Comparison of ENCODE assay signal across 9 cellular contexts in genomic region chr12:50924439-50925341, GRCh38. TPM values are rescaled to one million over a fixed set of nuclear protein-coding genes. Genes with fewer than 3 reads are reported as not detected.
DNase-seq lines count a peak whose midpoint lies in the region; ATAC-seq and TF ChIP-seq lines count a peak whose summit lies in the region.
"Had no signal": no experiment of that assay in that cellular context is flagged by ENCODE, and none has a peak within 500 bp of the region (broad histone marks: within the 10 kb centered on the region; RNA-seq: fewer than 3 reads in every experiment).

No MANE protein-coding gene starts in this region.

- H2BK15ac ChIP-seq in mesendoderm (replicated peaks; ENCODE audit: low read depth): peak overlapping the region; percentile 36

- peak overlapping the region; percentile 26 for H3K4me3 ChIP-seq in BJ (ENCODE audit: low read depth, low read length)
- peak overlapping the region; percentile 74 for H3K4me3 ChIP-seq in epithelial cell of esophagus (ENCODE audit: low read length)
- H3K4me3 ChIP-seq in mesendoderm (ENCODE audit: low read length): no peak overlapping the region

- CTCF ChIA-PET in BJ (lab: Yijun Ruan, JAX): interaction anchor here (1.2 kb wide), 1 partner anchor 127 kb away, joined by 3 read pairs; no protein-coding TSS in a partner anchor

- H3K27ac ChIP-seq in mesendoderm (ENCODE audit: low read depth, low read length) (peak overlapping the region; percentile 57), temporal lobe (ENCODE audit: low read depth, low read length) (peak overlapping the region; percentile 95)

- H2BK5ac ChIP-seq in mesendoderm (ENCODE audit: low read length): no peak overlapping the region

- peaks cover 4% of the 10 kb centered on the region for H3K4me1 ChIP-seq in mesendoderm (ENCODE audit: control insufficient read depth, low read depth, low read length)

- no peak overlapping the region for H3K18ac ChIP-seq in mesendoderm (ENCODE audit: low read length)

- H3K79me1 ChIP-seq in mesendoderm (ENCODE audit: low read length): no peaks in the 10 kb centered on the region

- no peak overlapping the region for H3K23ac ChIP-seq in mesendoderm (ENCODE audit: low read length)

- H3K56ac ChIP-seq in mesendoderm (ENCODE audit: low read length): peak overlapping the region; percentile 82

- H3K4ac ChIP-seq in mesendoderm (ENCODE audit: low read depth, low read length): no peak overlapping the region

- peak overlapping the region; percentile 52 for H3K9ac ChIP-seq in mesendoderm (ENCODE audit: low read length)

- peak; percentile 50 for ATAC-seq in GM18861 (IDR thresholded peaks at IDR 0.05; ENCODE audit: unreplicated experiment)
- ATAC-seq in HG02981 (IDR thresholded peaks at IDR 0.05; ENCODE audit: unreplicated experiment): peak; percentile 80

- peak overlapping the region; percentile 81 for H4K8ac ChIP-seq in mesendoderm (ENCODE audit: low read depth, low read length)

- H2AK5ac ChIP-seq in mesendoderm (ENCODE audit: low read length): no peak overlapping the region

- H3K27me3 ChIP-seq in BJ (ENCODE audit: control insufficient read depth, insufficient read depth, low read length) (no peaks in the 10 kb centered on the region), mesendoderm (ENCODE audit: insufficient read depth, low read length, poor library complexity) (no peaks in the 10 kb centered on the region)

- TF ChIP-seq CTCF in BJ (IDR thresholded peaks at IDR 0.05; ENCODE audit: insufficient read depth, low read depth, low read length) (no peak), epithelial cell of esophagus (IDR thresholded peaks at IDR 0.05; ENCODE audit: insufficient read depth, low read depth, low read length, missing control alignments) (no peak)

- peak overlapping the region; percentile 45 for H2BK120ac ChIP-seq in mesendoderm (ENCODE audit: low read depth, low read length)

- no peaks in the 10 kb centered on the region for H3K79me2 ChIP-seq in mesendoderm (ENCODE audit: control insufficient read depth, insufficient read depth, low read length)

- POLR2A ChIA-PET in BJ (lab: Charles Lee): interaction anchor here (0.5 kb wide), 1 partner anchor 24 kb away, joined by 3 read pairs; no protein-coding TSS in a partner anchor

- no peak overlapping the region for H4K5ac ChIP-seq in mesendoderm (ENCODE audit: low read length)

- H3K36me3 ChIP-seq in BJ (ENCODE audit: control insufficient read depth, insufficient read depth, low read length) (no peaks in the 10 kb centered on the region), mesendoderm (ENCODE audit: control insufficient read depth, insufficient read depth, low read length) (no peaks in the 10 kb centered on the region)

- H3K4me2 ChIP-seq in mesendoderm (ENCODE audit: low read length): peak overlapping the region; percentile 8

- WGBS in mesendoderm (ENCODE audit: extremely low coverage, insufficient coverage, low lambda C conversion rate): no CpG with 5 or more reads among the region's 13 CpGs

- peak; percentile 44 for DNase-seq in BJ (ENCODE audit: low read depth)
- DNase-seq in NCI-H146 treated with DMSO at 0.1 percent for 48 hours (lab: John Stamatoyannopoulos, UW; ENCODE audit: unreplicated experiment): peak; percentile 90
- peak; percentile 71 for DNase-seq in T1000 (lab: John Stamatoyannopoulos, UW)
- DNase-seq in epithelial cell of esophagus (ENCODE audit: low read depth): peak; percentile 85
- DNase-seq in mesendoderm: peak; percentile 59

RNA-seq across cellular contexts. Expression of gene HIGD1C, which starts 27.7 kb away (rescaled TPM):
- not detected in 2 replicates for polyA plus RNA-seq in BJ (2011; rRNA removed)
- polyA minus RNA-seq in BJ (2011; rRNA and poly(A)+ RNA removed): not detected in 2 replicates
- polyA plus RNA-seq in mesendoderm (2013, experiment 1 of 2): not detected
- not detected for polyA plus RNA-seq in mesendoderm (2013, experiment 2 of 2)
- not detected for total RNA-seq in temporal lobe
- total RNA-seq: activated CD8-positive, alpha-beta memory T cell treated with anti-CD3 and anti-CD28 coated beads for 36 hours had no signal
